21 cellular contexts compared by ENCODE assay signal in genomic region chr1:87810166-87810565, GRCh38.
DNase-seq lines count a peak whose midpoint lies in the region; ATAC-seq and TF ChIP-seq lines count a peak whose summit lies in the region.
"Had no signal": no experiment of that assay in that cellular context is flagged by ENCODE, and none has a peak within 500 bp of the region (broad histone marks: within the 10 kb centered on the region; RNA-seq: fewer than 3 reads in every experiment).

No MANE protein-coding gene starts in this region.

- in situ Hi-C loops in IMR-90 (cut with MboI; ENCODE audit: low sequenced_read_pairs) = no loop called here

- H3K23ac ChIP-seq in IMR-90 (ENCODE audit: low read depth, low read length) = no peak overlapping the region

- no peaks in the 10 kb centered on the region for H3K79me2 ChIP-seq in hepatocyte

- no peak overlapping the region for H3K9ac ChIP-seq in IMR-90 (ENCODE audit: low read depth, low read length)
- H3K9ac ChIP-seq: BLaER1 treated with 17β-estradiol and CSF1 and Interleukin-3, amounts not matched to agents 10 nM and 100 nM; GM23248 had no signal

- no peak for TF ChIP-seq POLR2A in IMR-90 (IDR thresholded peaks at IDR 0.05; ENCODE audit: low read depth, low read length)

- no peak overlapping the region for H3K18ac ChIP-seq in IMR-90 (ENCODE audit: low read depth, low read length)

- no peaks in the 10 kb centered on the region for H3K36me3 ChIP-seq in IMR-90 (ENCODE audit: control insufficient read depth, insufficient read depth, low read length)
- no peaks in the 10 kb centered on the region for H3K36me3 ChIP-seq in hepatocyte (replicated peaks; ENCODE audit: insufficient read depth, low read depth)
- H3K36me3 ChIP-seq: BE2C; BLaER1 treated with 17β-estradiol and CSF1 and Interleukin-3, amounts not matched to agents 10 nM and 100 nM had no signal

- 33% methylated on average over 1 of the region's 1 CpG; no CpG with 5 or more reads in 1 of the 2 experiments for WGBS in IMR-90 (ENCODE audit: extremely low coverage in 2 of 2, insufficient read length in 1 of 2), 2 experiments
- WGBS in hepatocyte (ENCODE audit: low lambda C conversion rate, missing lambda C conversion rate) = 63% methylated on average over 1 of the region's 1 CpG

- no peak overlapping the region for H2BK120ac ChIP-seq in IMR-90 (ENCODE audit: low read depth, low read length)

- H3K4me2 ChIP-seq in IMR-90 (ENCODE audit: low read depth, low read length) (no peak overlapping the region), hepatocyte (no peak overlapping the region)
- H3K4me2 ChIP-seq: A549; BLaER1 treated with 17β-estradiol and CSF1 and Interleukin-3, amounts not matched to agents 10 nM and 100 nM had no signal

- H3K4ac ChIP-seq in IMR-90 (ENCODE audit: low read depth, low read length) = no peak overlapping the region

- no peak overlapping the region for H2AK9ac ChIP-seq in IMR-90 (replicated peaks; ENCODE audit: low read depth, low read length, poor library complexity)

- H4K5ac ChIP-seq in IMR-90 (ENCODE audit: low read depth, low read length) = no peak overlapping the region

- H2BK5ac ChIP-seq in IMR-90 (ENCODE audit: low read depth, low read length, poor library complexity, severe bottlenecking) = no peak overlapping the region

- BruUV-seq in IMR-90 (replicated peaks; lab: Mats Ljungman, UMichigan) = no TSS peak

- no peaks in the 10 kb centered on the region for H3K79me1 ChIP-seq in IMR-90 (ENCODE audit: low read depth in 1 of 2, low read length in 2 of 2)

- H2AK5ac ChIP-seq in IMR-90 (ENCODE audit: low read depth, low read length) = no peak overlapping the region

- no peaks in the 10 kb centered on the region for H3K9me2 ChIP-seq in hepatocyte (replicated peaks; ENCODE audit: insufficient read depth)

- no peak overlapping the region for H2BK20ac ChIP-seq in IMR-90 (ENCODE audit: low read depth, low read length)

- H2BK15ac ChIP-seq in IMR-90 (ENCODE audit: low read depth, low read length) = no peak overlapping the region

- no peak overlapping the region for H3K4me3 ChIP-seq in IMR-90 (ENCODE audit: insufficient read depth, low read depth, low read length)
- no peak overlapping the region for H3K4me3 ChIP-seq in hepatocyte
- H3K4me3 ChIP-seq: A549; BLaER1 treated with 17β-estradiol and CSF1 and Interleukin-3, amounts not matched to agents 10 nM and 100 nM; GM23248 had no signal

- H3K56ac ChIP-seq in IMR-90 (ENCODE audit: extremely low read depth, insufficient read depth, low read length) = no peak overlapping the region

- H2AFZ ChIP-seq in IMR-90 (replicated peaks; ENCODE audit: low read length, poor library complexity) = peak overlapping the region; percentile 18
- no peak overlapping the region for H2AFZ ChIP-seq in hepatocyte
- H2AFZ ChIP-seq: GM23248 had no signal

- no peak overlapping the region for H3K27ac ChIP-seq in IMR-90 (ENCODE audit: insufficient read depth, low read length)
- H3K27ac ChIP-seq in hepatocyte = peak overlapping the region; percentile 10
- H3K27ac ChIP-seq: A549; BLaER1 treated with 17β-estradiol and CSF1 and Interleukin-3, amounts not matched to agents 10 nM and 100 nM; GM23248 had no signal

- no peaks in the 10 kb centered on the region for H3K27me3 ChIP-seq in IMR-90 (ENCODE audit: control insufficient read depth, insufficient read depth, low read length)
- no peaks in the 10 kb centered on the region for H3K27me3 ChIP-seq in hepatocyte
- H3K27me3 ChIP-seq: BE2C; BLaER1 treated with 17β-estradiol and CSF1 and Interleukin-3, amounts not matched to agents 10 nM and 100 nM had no signal

- DNase-seq in IMR-90 (peak; percentile 28), M059J (ENCODE audit: low read depth) (peak; percentile 10), hepatocyte (ENCODE audit: low spot score) (no peak), NCI-H2227 treated with DMSO at 0.1 percent for 48 hours (lab: John Stamatoyannopoulos, UW) (no peak), NCI-H1930 (lab: John Stamatoyannopoulos, UW) (no peak), NCI-H128 (lab: John Stamatoyannopoulos, UW; ENCODE audit: unreplicated experiment) (no peak), OCI-M2 (lab: John Stamatoyannopoulos, UW; ENCODE audit: unreplicated experiment) (no peak)
- DNase-seq: 8988T; ACHN; AML-193; BE2C; CD4-positive, alpha-beta T cell; CD8-positive, alpha-beta memory T cell; DMS 273 treated with DMSO at 0.1 percent for 48 hours; DMS79; GF-D8; GM23248; H7; HCEC 1CT had no signal

- TF ChIP-seq RAD21 in IMR-90 (IDR thresholded peaks at IDR 0.05; ENCODE audit: low read length) = no peak

- CTCF ChIA-PET in IMR-90 (lab: Yijun Ruan, JAX) = interaction anchor here (1.3 kb wide), 1 partner anchor 11 kb away, joined by 4 read pairs; no protein-coding TSS in a partner anchor

- H4K20me1 ChIP-seq in IMR-90 (ENCODE audit: insufficient read depth, low read length) = no peaks in the 10 kb centered on the region
- H4K20me1 ChIP-seq in hepatocyte (ENCODE audit: insufficient read depth, poor library complexity, severe bottlenecking) = no peaks in the 10 kb centered on the region
- H4K20me1 ChIP-seq: BLaER1 treated with 17β-estradiol and CSF1 and Interleukin-3, amounts not matched to agents 10 nM and 100 nM had no signal

- dilution Hi-C loops in IMR-90 (cut with HindIII; ENCODE audit: low sequenced_read_pairs, unreplicated experiment) = no loop called here

- peak overlapping the region; percentile 8; the same call in 1 of the 2 replicates for H3K14ac ChIP-seq in IMR-90 (replicated peaks; ENCODE audit: low read depth, low read length)

- 0 out of 2 replicates have a peak, but pooled peaks cover 3% of the 10 kb centered on the region for H3K9me1 ChIP-seq in IMR-90 (ENCODE audit: insufficient read depth, low read length)

- no peak for TF ChIP-seq CTCF in IMR-90 (conservative IDR thresholded peaks at IDR 0.05; ENCODE audit: low read depth, low read length)
- TF ChIP-seq CTCF in hepatocyte (IDR thresholded peaks at IDR 0.05; ENCODE audit: poor library complexity) = no peak

- H3K9me3 ChIP-seq in IMR-90 (ENCODE audit: control insufficient read depth, insufficient read depth, low read length) (no peaks in the 10 kb centered on the region), hepatocyte (ENCODE audit: low read depth) (no peaks in the 10 kb centered on the region)
- H3K9me3 ChIP-seq: A549; BE2C; BLaER1 treated with 17β-estradiol and CSF1 and Interleukin-3, amounts not matched to agents 10 nM and 100 nM had no signal

- H4K91ac ChIP-seq in IMR-90 (ENCODE audit: insufficient read depth, low read depth, low read length) = no peak overlapping the region

- H3K4me1 ChIP-seq in IMR-90 (ENCODE audit: control insufficient read depth, insufficient read depth, low read length) (peaks cover 10% of the 10 kb centered on the region), hepatocyte (ENCODE audit: insufficient read depth) (peaks cover 19% of the 10 kb centered on the region)
- H3K4me1 ChIP-seq: BE2C had no signal

- POLR2A ChIA-PET in IMR-90 (lab: Charles Lee; ENCODE audit: unreplicated experiment) = no interaction called here

- intact Hi-C loops in IMR-90 (cut with micrococcal nuclease) = no loop called here

- no peak overlapping the region for H4K8ac ChIP-seq in IMR-90 (ENCODE audit: low read depth in 2 of 2, low read length in 2 of 2)

- ATAC-seq in IMR-90 (ENCODE audit: low read depth) = no peak
- ATAC-seq: A549 had no signal

TF ChIP-seq in IMR-90, 13 proteins besides CTCF, POLR2A, EP300 and RAD21:
- TF ChIP-seq NFE2L2 (IDR thresholded peaks at IDR 0.05; ENCODE audit: low read depth, low read length) = no peak
- no peak for TF ChIP-seq RCOR1 (IDR thresholded peaks at IDR 0.05; ENCODE audit: insufficient replicate concordance, low read length)
- no peak for TF ChIP-seq MAFK (IDR thresholded peaks at IDR 0.05; ENCODE audit: low read depth, low read length)
- no peak for TF ChIP-seq USF2 (IDR thresholded peaks at IDR 0.05; ENCODE audit: low read depth, low read length)
- TF ChIP-seq RFX5 (IDR thresholded peaks at IDR 0.05; ENCODE audit: low read depth, low read length) = no peak
- TF ChIP-seq FOS (IDR thresholded peaks at IDR 0.05; ENCODE audit: low read depth, low read length) = no peak
- no peak for TF ChIP-seq CEBPB (IDR thresholded peaks at IDR 0.05; ENCODE audit: low read depth, low read length)
- TF ChIP-seq MXI1 (IDR thresholded peaks at IDR 0.05; ENCODE audit: borderline replicate concordance, low read depth, low read length) = no peak
- no peak for TF ChIP-seq MAZ (IDR thresholded peaks at IDR 0.05; ENCODE audit: borderline replicate concordance, low read depth, low read length)
- TF ChIP-seq BHLHE40 (IDR thresholded peaks at IDR 0.05; ENCODE audit: low read depth, low read length) = no peak

Comparison
In these comparisons a context has a peak if more than half of its experiments do, and no peak if none do; other contexts are left out.
1. DNase-seq: peak in IMR-90 (single experiment) and M059J (single experiment); none in hepatocyte (single experiment), NCI-H2227 treated with DMSO at 0.1 percent for 48 hours (single experiment), NCI-H1930 (0 of 2), NCI-H128 (single experiment) and OCI-M2 (single experiment).